In the genomic region with DNA sequence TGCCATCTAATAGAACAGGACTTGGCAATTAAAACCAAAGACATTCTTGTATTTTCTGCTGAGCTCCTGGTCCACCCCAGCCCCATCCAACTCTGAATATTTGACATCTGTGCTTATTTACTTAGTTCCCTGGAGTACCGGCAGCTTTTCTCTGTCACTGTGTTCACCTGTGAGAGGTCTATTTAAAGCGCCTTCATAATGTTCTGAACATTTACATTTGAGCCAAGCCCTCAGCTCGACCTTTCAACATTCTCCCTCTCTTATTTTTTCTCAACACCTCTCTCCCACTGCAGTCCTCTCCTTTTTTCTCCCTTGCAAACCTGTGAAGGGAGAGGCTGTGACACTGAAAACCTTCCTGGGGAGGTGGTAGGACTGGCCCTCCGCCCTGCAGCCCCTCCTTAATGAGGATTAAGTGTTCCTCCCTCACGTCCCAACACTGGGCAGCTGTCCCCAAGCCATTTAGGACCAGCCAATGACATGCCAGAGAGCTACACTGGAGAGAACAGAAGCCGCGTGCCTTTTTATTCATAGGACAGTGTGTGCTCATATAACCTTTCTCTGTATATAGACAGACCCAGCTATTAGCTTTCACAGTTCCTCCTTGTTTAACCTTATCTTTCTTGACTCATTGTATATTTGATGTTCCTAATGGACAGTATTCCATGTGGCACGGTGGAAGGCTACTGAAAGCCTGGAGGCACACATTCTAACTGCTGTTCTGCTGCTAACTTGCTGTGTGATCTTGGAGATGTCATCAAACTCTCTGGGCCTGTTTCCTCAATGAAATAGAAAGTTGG, we compare ENCODE assay signal across 12 cellular contexts.
DNase-seq lines count a peak whose midpoint lies in the region; ATAC-seq and TF ChIP-seq lines count a peak whose summit lies in the region.
"Had no signal": no experiment of that assay in that cellular context is flagged by ENCODE, and none has a peak within 500 bp of the region (broad histone marks: within the 10 kb centered on the region; RNA-seq: fewer than 3 reads in every experiment).

No MANE protein-coding gene starts in this region.

- H2BK120ac ChIP-seq in neuronal stem cell (ENCODE audit: low read depth, low read length): no peak overlapping the region

- no peaks in the 10 kb centered on the region for H3K79me1 ChIP-seq in neuronal stem cell (ENCODE audit: low read depth, low read length)

- H2BK5ac ChIP-seq in neuronal stem cell (ENCODE audit: low read length): no peak overlapping the region

- ATAC-seq in gastroesophageal sphincter (peak; percentile 91), SK-N-SH treated with all-trans-retinoic acid at 6 μM for 48 hours (no peak), HG02798 (IDR thresholded peaks at IDR 0.05; ENCODE audit: poor library complexity, unreplicated experiment) (no peak), GM18870 (IDR thresholded peaks at IDR 0.05; ENCODE audit: unreplicated experiment) (no peak)
- ATAC-seq: K562 had no signal

- no peak for TF ChIP-seq CTCF in gastroesophageal sphincter (IDR thresholded peaks at IDR 0.05)

- H2BK15ac ChIP-seq in neuronal stem cell (ENCODE audit: low read length): no peak overlapping the region

- H2AK5ac ChIP-seq in neuronal stem cell (ENCODE audit: low read depth, low read length): no peak overlapping the region

- H3K27ac ChIP-seq in gastroesophageal sphincter (peak overlapping the region; percentile 80 to 88 (median 84)), neuronal stem cell (replicated peaks; ENCODE audit: low read length) (no peak overlapping the region)

- peak; percentile 91 for TF ChIP-seq EP300 in gastroesophageal sphincter (IDR thresholded peaks at IDR 0.05)

- no peak overlapping the region for H4K91ac ChIP-seq in neuronal stem cell (ENCODE audit: low read depth, low read length, poor library complexity)

- no peak for TF ChIP-seq POLR2A in gastroesophageal sphincter (IDR thresholded peaks at IDR 0.05)

- no peak overlapping the region for H2BK12ac ChIP-seq in neuronal stem cell (ENCODE audit: low read length)

- H3K18ac ChIP-seq in neuronal stem cell (ENCODE audit: low read length): no peak overlapping the region

- H3K14ac ChIP-seq in neuronal stem cell (ENCODE audit: low read length): no peak overlapping the region

- H3K23ac ChIP-seq in neuronal stem cell (ENCODE audit: low read depth, low read length, poor library complexity): no peak overlapping the region

- no peaks in the 10 kb centered on the region for H3K27me3 ChIP-seq in gastroesophageal sphincter
- H3K27me3 ChIP-seq in neuronal stem cell (ENCODE audit: control insufficient read depth in 3 of 3, insufficient read depth in 3 of 3, low read depth in 1 of 3, low read length in 3 of 3): peaks cover 0 to 6% (median 0%) of the 10 kb centered on the region in 3 experiments
- H3K27me3 ChIP-seq: sigmoid colon had no signal

- WGBS in gastroesophageal sphincter (ENCODE audit: low coverage in 1 of 2), 2 donors: 29 to 30% methylated on average over 5 to 8 of the region's 8 CpGs
- no CpG with 5 or more reads among the region's 8 CpGs for WGBS in neuronal stem cell (ENCODE audit: extremely low coverage in 2 of 2, insufficient read length in 2 of 2, insufficient replicate concordance in 1 of 2), 2 donors

- H3K9ac ChIP-seq in neuronal stem cell (ENCODE audit: low read depth, low read length, poor library complexity): no peak overlapping the region

- H3K4ac ChIP-seq in neuronal stem cell (ENCODE audit: low read length): no peak overlapping the region

- H3K4me2 ChIP-seq in neuronal stem cell (ENCODE audit: insufficient read depth, low read length, poor library complexity, severe bottlenecking): no peak overlapping the region

- H3K36me3 ChIP-seq in gastroesophageal sphincter (no peaks in the 10 kb centered on the region), neuronal stem cell (replicated peaks in 1 of 2; ENCODE audit: control insufficient read depth in 2 of 2, insufficient read depth in 2 of 2, low read length in 2 of 2) (no peaks in the 10 kb centered on the region)
- H3K36me3 ChIP-seq: sigmoid colon had no signal

- H3K9me3 ChIP-seq in gastroesophageal sphincter: no peaks in the 10 kb centered on the region
- no peaks in the 10 kb centered on the region for H3K9me3 ChIP-seq in neuronal stem cell (replicated peaks in 1 of 2; ENCODE audit: control insufficient read depth in 2 of 2, insufficient read depth in 1 of 2, low read depth in 1 of 2, low read length in 2 of 2)
- H3K9me3 ChIP-seq: sigmoid colon had no signal

- peak overlapping the region; percentile 19 for H2AFZ ChIP-seq in neuronal stem cell (ENCODE audit: low read length)

- H3K4me3 ChIP-seq in gastroesophageal sphincter (no peak overlapping the region), neuronal stem cell (ENCODE audit: low read length in 2 of 2) (no peak overlapping the region)
- H3K4me3 ChIP-seq: K562, sigmoid colon had no signal

- DNase-seq in DMS153 (lab: John Stamatoyannopoulos, UW) (peak; percentile 95), NCI-H2196 (lab: John Stamatoyannopoulos, UW; ENCODE audit: unreplicated experiment) (peak; percentile 42), neuronal stem cell (ENCODE audit: low spot score) (no peak), dermis blood vessel endothelial cell (no peak)
- DNase-seq: activated CD4-positive, alpha-beta T cell treated with anti-CD3 and anti-CD28 coated beads, Interleukin-2, amount 50 U/mL, for 1 hour; effector memory CD4-positive, alpha-beta T cell; sigmoid colon had no signal

- peaks cover 11 to 60% (median 16%) of the 10 kb centered on the region in 3 donors for H3K4me1 ChIP-seq in gastroesophageal sphincter
- H3K4me1 ChIP-seq in neuronal stem cell (ENCODE audit: control insufficient read depth in 2 of 2, insufficient read depth in 1 of 2, low read depth in 1 of 2, low read length in 2 of 2): peaks cover 5 to 16% of the 10 kb centered on the region in 2 donors
- H3K4me1 ChIP-seq: sigmoid colon had no signal

- no peak overlapping the region for H4K8ac ChIP-seq in neuronal stem cell (ENCODE audit: low read depth, low read length)

TF ChIP-seq in SK-N-SH treated with all-trans-retinoic acid at 6 μM for 48 hours, 23 proteins besides CTCF, POLR2A, EP300 and RAD21:
- TF ChIP-seq, protein P1, sequence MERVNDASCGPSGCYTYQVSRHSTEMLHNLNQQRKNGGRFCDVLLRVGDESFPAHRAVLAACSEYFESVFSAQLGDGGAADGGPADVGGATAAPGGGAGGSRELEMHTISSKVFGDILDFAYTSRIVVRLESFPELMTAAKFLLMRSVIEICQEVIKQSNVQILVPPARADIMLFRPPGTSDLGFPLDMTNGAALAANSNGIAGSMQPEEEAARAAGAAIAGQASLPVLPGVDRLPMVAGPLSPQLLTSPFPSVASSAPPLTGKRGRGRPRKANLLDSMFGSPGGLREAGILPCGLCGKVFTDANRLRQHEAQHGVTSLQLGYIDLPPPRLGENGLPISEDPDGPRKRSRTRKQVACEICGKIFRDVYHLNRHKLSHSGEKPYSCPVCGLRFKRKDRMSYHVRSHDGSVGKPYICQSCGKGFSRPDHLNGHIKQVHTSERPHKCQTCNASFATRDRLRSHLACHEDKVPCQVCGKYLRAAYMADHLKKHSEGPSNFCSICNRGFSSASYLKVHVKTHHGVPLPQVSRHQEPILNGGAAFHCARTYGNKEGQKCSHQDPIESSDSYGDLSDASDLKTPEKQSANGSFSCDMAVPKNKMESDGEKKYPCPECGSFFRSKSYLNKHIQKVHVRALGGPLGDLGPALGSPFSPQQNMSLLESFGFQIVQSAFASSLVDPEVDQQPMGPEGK (CRISPR knock-in tag; IDR thresholded peaks at IDR 0.05; ENCODE audit: borderline replicate concordance): no peak
- TF ChIP-seq PPARA (CRISPR knock-in tag; IDR thresholded peaks at IDR 0.05; ENCODE audit: borderline replicate concordance): no peak
- no peak for TF ChIP-seq ZNF565 (CRISPR knock-in tag; conservative IDR thresholded peaks at IDR 0.05; ENCODE audit: low read depth)
- no peak for TF ChIP-seq TOX (CRISPR knock-in tag; IDR thresholded peaks at IDR 0.05; ENCODE audit: borderline replicate concordance)
- TF ChIP-seq, protein P2, sequence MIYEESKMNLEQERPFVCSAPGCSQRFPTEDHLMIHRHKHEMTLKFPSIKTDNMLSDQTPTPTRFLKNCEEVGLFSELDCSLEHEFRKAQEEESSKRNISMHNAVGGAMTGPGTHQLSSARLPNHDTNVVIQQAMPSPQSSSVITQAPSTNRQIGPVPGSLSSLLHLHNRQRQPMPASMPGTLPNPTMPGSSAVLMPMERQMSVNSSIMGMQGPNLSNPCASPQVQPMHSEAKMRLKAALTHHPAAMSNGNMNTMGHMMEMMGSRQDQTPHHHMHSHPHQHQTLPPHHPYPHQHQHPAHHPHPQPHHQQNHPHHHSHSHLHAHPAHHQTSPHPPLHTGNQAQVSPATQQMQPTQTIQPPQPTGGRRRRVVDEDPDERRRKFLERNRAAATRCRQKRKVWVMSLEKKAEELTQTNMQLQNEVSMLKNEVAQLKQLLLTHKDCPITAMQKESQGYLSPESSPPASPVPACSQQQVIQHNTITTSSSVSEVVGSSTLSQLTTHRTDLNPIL (CRISPR knock-in tag; IDR thresholded peaks at IDR 0.05; ENCODE audit: low read depth): no peak
- TF ChIP-seq CSDC2 (CRISPR knock-in tag; IDR thresholded peaks at IDR 0.05): no peak
- TF ChIP-seq TCF4 (CRISPR knock-in tag; IDR thresholded peaks at IDR 0.05; ENCODE audit: borderline replicate concordance): no peak
- no peak for TF ChIP-seq OSR1 (CRISPR knock-in tag; IDR thresholded peaks at IDR 0.05)
- TF ChIP-seq ZNF70 (CRISPR knock-in tag; IDR thresholded peaks at IDR 0.05): no peak
- no peak for TF ChIP-seq ESRRG (CRISPR knock-in tag; IDR thresholded peaks at IDR 0.05)
- TF ChIP-seq SNAI2 (CRISPR knock-in tag; IDR thresholded peaks at IDR 0.05): no peak
- no peak for TF ChIP-seq RARB (CRISPR knock-in tag; IDR thresholded peaks at IDR 0.05)
- no peak for TF ChIP-seq BACH2 (CRISPR knock-in tag; IDR thresholded peaks at IDR 0.05; ENCODE audit: borderline replicate concordance)
- no peak for TF ChIP-seq ZFP3 (CRISPR knock-in tag; IDR thresholded peaks at IDR 0.05)

Comparison
In these comparisons a context has a peak if more than half of its experiments do, and no peak if none do; other contexts are left out.
1. DNase-seq: peak in DMS153 (single experiment) and NCI-H2196 (single experiment); none in neuronal stem cell (single experiment) and dermis blood vessel endothelial cell (single experiment).